In the genomic region with DNA sequence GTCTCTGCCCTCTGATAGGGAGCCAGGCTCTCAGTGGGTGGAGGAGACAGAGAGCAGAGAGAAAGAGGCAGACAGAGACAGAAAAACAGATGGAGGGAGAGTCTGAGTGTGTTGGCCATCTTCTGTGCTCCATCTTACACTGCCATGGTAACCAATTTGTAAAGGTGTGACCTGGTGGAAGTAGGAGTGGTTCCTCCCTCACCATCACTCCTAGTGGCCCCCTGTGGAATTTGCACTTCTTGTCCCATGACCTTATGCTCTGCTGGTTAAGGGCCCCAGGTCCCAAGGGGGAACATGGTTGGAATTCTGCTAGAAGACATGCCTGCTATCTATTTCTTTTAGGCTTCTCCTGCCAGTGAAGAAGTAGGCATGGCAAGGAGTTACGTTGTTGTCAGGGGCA, we compare ENCODE assay signal across 30 cellular contexts.
"Had no signal": no experiment of that assay in that cellular context is flagged by ENCODE, and none has a peak within 500 bp of the region (broad histone marks: within the 10 kb centered on the region; RNA-seq: fewer than 3 reads in every experiment).

No MANE protein-coding gene starts in this region.

- H3K27ac ChIP-seq: ascending aorta, cardiac muscle cell, colonic mucosa, dorsolateral prefrontal cortex, heart left ventricle, ovary, skin epidermis, upper lobe of left lung had no signal

- ATAC-seq: activated CD4-positive, CD25-positive, alpha-beta regulatory T cell treated with anti-CD3 and anti-CD28 coated beads, Interleukin-2, amount 50 U/mL, for 24 hours; effector memory CD8-positive, alpha-beta T cell; esophagus mucosa; heart left ventricle; naive thymus-derived CD4-positive, alpha-beta T cell; sciatic nerve; stimulated activated memory B cell treated with anti-CD40 and anti-IgM and Interleukin-4, amounts not matched to agents 10 μg/mL and 1 μg/mL and 100 μg/mL, for 72 hours; stimulated activated naive CD8-positive, alpha-beta T cell treated with anti-CD3 and anti-CD28 coated beads, Interleukin-15, amount 100 ng/mL, for 72 hours had no signal

- H3K27ac Mint-ChIP-seq: activated naive CD8-positive, alpha-beta T cell; brain; effector memory CD8-positive, alpha-beta T cell; naive thymus-derived CD4-positive, alpha-beta T cell; progenitor cell of endocrine pancreas; stimulated activated memory B cell treated with anti-CD40 and anti-IgM and Interleukin-4, amounts not matched to agents 10 μg/mL and 1 μg/mL and 100 μg/mL, for 72 hours; stimulated activated naive CD8-positive, alpha-beta T cell treated with anti-CD3 and anti-CD28 coated beads, Interleukin-15, amount 100 ng/mL, for 72 hours had no signal

- H3K9me3 ChIP-seq: ascending aorta, colonic mucosa, heart left ventricle, ovary, upper lobe of left lung had no signal

- H3K27me3 ChIP-seq: ascending aorta, cardiac muscle cell, colonic mucosa, dorsolateral prefrontal cortex, heart left ventricle, ovary, upper lobe of left lung had no signal

- H3K4me1 ChIP-seq: ascending aorta, colonic mucosa, heart left ventricle, upper lobe of left lung had no signal

- H3K27me3 Mint-ChIP-seq: activated naive CD8-positive, alpha-beta T cell; stimulated activated memory B cell treated with anti-CD40 and anti-IgM and Interleukin-4, amounts not matched to agents 10 μg/mL and 1 μg/mL and 100 μg/mL, for 72 hours; stimulated activated naive CD8-positive, alpha-beta T cell treated with anti-CD3 and anti-CD28 coated beads, Interleukin-15, amount 100 ng/mL, for 72 hours had no signal

- DNase-seq: activated CD4-positive, alpha-beta T cell treated with anti-CD3 and anti-CD28 coated beads for 48 hours; activated CD4-positive, alpha-beta T cell treated with anti-CD3 and anti-CD28 coated beads, Interleukin-2, amount 50 U/mL, for 48 hours; activated CD8-positive, alpha-beta memory T cell treated with anti-CD3 and anti-CD28 coated beads for 24 hours; activated effector memory CD4-positive, alpha-beta T cell treated with Interleukin-2 at 50 U/mL for 16 hours; activated naive CD4-positive, alpha-beta T cell treated with Interleukin-2 at 50 U/mL for 16 hours; cerebellar nuclear complex; colonic mucosa; dorsolateral prefrontal cortex; effector memory CD8-positive, alpha-beta T cell; foreskin fibroblast; heart left ventricle; hypothalamus; midbrain; naive thymus-derived CD4-positive, alpha-beta T cell; ovary; stimulated activated CD4-positive, alpha-beta T cell treated with anti-CD3 and anti-CD28 coated beads, Interleukin-12 subunit alpha, Interleukin-12 subunit beta, amount 100 ng/mL, for 4 hours; stimulated activated CD4-positive, alpha-beta T cell treated with anti-CD3 and anti-CD28 coated beads, Interleukin-4, amount 100 ng/mL, for 24 hours; stimulated activated naive CD8-positive, alpha-beta T cell treated with anti-CD3 and anti-CD28 coated beads, Interleukin-15, amount 100 ng/mL, for 72 hours; substantia nigra; upper lobe of left lung had no signal

- H3K36me3 ChIP-seq: ascending aorta, cardiac muscle cell, colonic mucosa, heart left ventricle, ovary, upper lobe of left lung had no signal

- H3K4me3 Mint-ChIP-seq: activated naive CD8-positive, alpha-beta T cell; brain; effector memory CD8-positive, alpha-beta T cell; naive thymus-derived CD4-positive, alpha-beta T cell; stimulated activated memory B cell treated with anti-CD40 and anti-IgM and Interleukin-4, amounts not matched to agents 10 μg/mL and 1 μg/mL and 100 μg/mL, for 72 hours; stimulated activated naive CD8-positive, alpha-beta T cell treated with anti-CD3 and anti-CD28 coated beads, Interleukin-15, amount 100 ng/mL, for 72 hours had no signal

- H3K4me3 ChIP-seq: ascending aorta, cardiac muscle cell, colonic mucosa, dorsolateral prefrontal cortex, heart left ventricle, ovary, skin epidermis, upper lobe of left lung had no signal

- H3K36me3 Mint-ChIP-seq: brain; naive thymus-derived CD4-positive, alpha-beta T cell; stimulated activated memory B cell treated with anti-CD40 and anti-IgM and Interleukin-4, amounts not matched to agents 10 μg/mL and 1 μg/mL and 100 μg/mL, for 72 hours had no signal

- H3K9me3 Mint-ChIP-seq: effector memory CD8-positive, alpha-beta T cell; stimulated activated memory B cell treated with anti-CD40 and anti-IgM and Interleukin-4, amounts not matched to agents 10 μg/mL and 1 μg/mL and 100 μg/mL, for 72 hours; stimulated activated naive CD8-positive, alpha-beta T cell treated with anti-CD3 and anti-CD28 coated beads, Interleukin-15, amount 100 ng/mL, for 72 hours had no signal

- H3K4me1 Mint-ChIP-seq: stimulated activated memory B cell treated with anti-CD40 and anti-IgM and Interleukin-4, amounts not matched to agents 10 μg/mL and 1 μg/mL and 100 μg/mL, for 72 hours; stimulated activated naive CD8-positive, alpha-beta T cell treated with anti-CD3 and anti-CD28 coated beads, Interleukin-15, amount 100 ng/mL, for 72 hours had no signal
